Comparison of ENCODE assay signal across 13 cellular contexts in the genomic region with DNA sequence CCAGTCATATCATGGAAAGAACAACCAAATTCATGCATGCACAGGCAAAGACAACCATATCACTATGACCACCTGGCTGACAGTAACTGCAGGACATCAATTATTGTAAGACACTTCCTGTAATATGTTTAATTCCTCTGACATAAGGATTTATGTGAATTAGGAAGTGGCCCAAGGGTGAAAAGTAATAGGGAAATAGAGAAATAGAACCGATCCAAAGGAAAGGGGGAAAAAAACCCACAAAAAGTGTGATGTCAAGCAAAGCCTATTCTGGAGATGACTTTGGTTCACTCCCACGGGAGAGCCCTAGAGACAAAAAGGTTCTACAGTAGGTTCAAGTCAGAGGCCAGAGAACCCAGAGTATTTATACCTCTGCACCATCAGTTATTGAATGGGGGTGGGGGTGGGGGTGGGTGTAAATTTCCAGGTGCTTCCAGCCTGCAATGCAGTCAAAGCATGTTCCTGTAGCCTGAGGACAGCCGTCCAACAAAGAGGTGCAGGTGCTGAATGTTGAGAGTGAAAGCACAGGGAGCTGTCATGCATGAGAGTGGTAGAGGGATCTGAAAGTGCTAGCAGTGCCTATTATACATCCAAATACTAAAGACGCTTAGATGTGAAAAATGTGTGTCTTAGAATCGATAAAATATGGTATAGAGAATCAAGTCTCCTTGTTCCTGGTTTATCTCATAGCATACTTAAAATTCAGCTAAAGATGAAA.
DNase-seq lines count a peak whose midpoint lies in the region; ATAC-seq and TF ChIP-seq lines count a peak whose summit lies in the region.
"Had no signal": no experiment of that assay in that cellular context is flagged by ENCODE, and none has a peak within 500 bp of the region (broad histone marks: within the 10 kb centered on the region; RNA-seq: fewer than 3 reads in every experiment).

No MANE protein-coding gene starts in this region.

- ATAC-seq in GM19395 (IDR thresholded peaks at IDR 0.05; ENCODE audit: unreplicated experiment) (peak; percentile 89), HG02870 (IDR thresholded peaks at IDR 0.05; ENCODE audit: unreplicated experiment) (peak; percentile 86), HG03575 (IDR thresholded peaks at IDR 0.05; ENCODE audit: extremely low read depth, insufficient number of reproducible peaks, low FRiP score, unreplicated experiment) (peak; percentile 88), SK-N-SH treated with all-trans-retinoic acid at 6 μM for 48 hours (no peak)

- CTCF ChIA-PET in activated naive CD4-positive, alpha-beta T cell treated with anti-CD3 and anti-CD28 coated beads, Interleukin-2, amount 10 ng/mL, durations not matched to agents 7 days and 5 days (lab: Charles Lee): no interaction called here

- no peak overlapping the region for H3K4me3 Mint-ChIP-seq in activated naive CD4-positive, alpha-beta T cell treated with anti-CD3 and anti-CD28 coated beads, Interleukin-2, amount 10 ng/mL, durations not matched to agents 7 days and 5 days
- H3K4me3 Mint-ChIP-seq: H9, neural progenitor cell had no signal

- no peak for TF ChIP-seq CTCF in GM13977 (IDR thresholded peaks at IDR 0.05; ENCODE audit: extremely low read depth, insufficient read depth, missing control alignments)

- no peak overlapping the region for H3K27ac Mint-ChIP-seq in activated naive CD4-positive, alpha-beta T cell treated with anti-CD3 and anti-CD28 coated beads, Interleukin-2, amount 10 ng/mL, durations not matched to agents 7 days and 5 days
- H3K27ac Mint-ChIP-seq: H9, neural progenitor cell had no signal

- in situ Hi-C loops in GM13977 (cut with MboI; ENCODE audit: low pct_unique_long_range_greater_than_20kb, low sequenced_read_pairs, unreplicated experiment): no loop called here

- no peaks in the 10 kb centered on the region for H3K36me3 Mint-ChIP-seq in activated naive CD4-positive, alpha-beta T cell treated with anti-CD3 and anti-CD28 coated beads, Interleukin-2, amount 10 ng/mL, durations not matched to agents 7 days and 5 days

- DNase-seq in GM13977 (ENCODE audit: low spot score) (peak; percentile 43), NCI-H1105 treated with DMSO at 0.1 percent for 48 hours (lab: John Stamatoyannopoulos, UW) (no peak), NCI-H526 treated with DMSO at 0.1 percent for 48 hours (lab: John Stamatoyannopoulos, UW) (no peak)
- DNase-seq in activated naive CD4-positive, alpha-beta T cell treated with anti-CD3 and anti-CD28 coated beads, Interleukin-2, amount 10 ng/mL, durations not matched to agents 7 days and 5 days: no peak
- DNase-seq: anterior cingulate cortex, H9, NCI-H187, SIG-M5 had no signal

- peaks cover 4% of the 10 kb centered on the region for H3K27me3 Mint-ChIP-seq in activated naive CD4-positive, alpha-beta T cell treated with anti-CD3 and anti-CD28 coated beads, Interleukin-2, amount 10 ng/mL, durations not matched to agents 7 days and 5 days

- no peaks in the 10 kb centered on the region for H3K9me3 Mint-ChIP-seq in activated naive CD4-positive, alpha-beta T cell treated with anti-CD3 and anti-CD28 coated beads, Interleukin-2, amount 10 ng/mL, durations not matched to agents 7 days and 5 days

- no peaks in the 10 kb centered on the region for H3K4me1 Mint-ChIP-seq in activated naive CD4-positive, alpha-beta T cell treated with anti-CD3 and anti-CD28 coated beads, Interleukin-2, amount 10 ng/mL, durations not matched to agents 7 days and 5 days
- H3K4me1 Mint-ChIP-seq: H9, neural progenitor cell had no signal

TF ChIP-seq in SK-N-SH treated with all-trans-retinoic acid at 6 μM for 48 hours, 23 proteins besides CTCF, POLR2A, EP300 and RAD21:
- TF ChIP-seq RARB (CRISPR knock-in tag; IDR thresholded peaks at IDR 0.05): no peak
- TF ChIP-seq BACH2 (CRISPR knock-in tag; IDR thresholded peaks at IDR 0.05; ENCODE audit: borderline replicate concordance): no peak
- TF ChIP-seq ZNF70 (CRISPR knock-in tag; IDR thresholded peaks at IDR 0.05): no peak
- TF ChIP-seq ZC3H10 (CRISPR knock-in tag; IDR thresholded peaks at IDR 0.05): no peak
- no peak for TF ChIP-seq GLIS3 (CRISPR knock-in tag; IDR thresholded peaks at IDR 0.05)
- no peak for TF ChIP-seq OSR1 (CRISPR knock-in tag; IDR thresholded peaks at IDR 0.05)
- TF ChIP-seq, protein P1, sequence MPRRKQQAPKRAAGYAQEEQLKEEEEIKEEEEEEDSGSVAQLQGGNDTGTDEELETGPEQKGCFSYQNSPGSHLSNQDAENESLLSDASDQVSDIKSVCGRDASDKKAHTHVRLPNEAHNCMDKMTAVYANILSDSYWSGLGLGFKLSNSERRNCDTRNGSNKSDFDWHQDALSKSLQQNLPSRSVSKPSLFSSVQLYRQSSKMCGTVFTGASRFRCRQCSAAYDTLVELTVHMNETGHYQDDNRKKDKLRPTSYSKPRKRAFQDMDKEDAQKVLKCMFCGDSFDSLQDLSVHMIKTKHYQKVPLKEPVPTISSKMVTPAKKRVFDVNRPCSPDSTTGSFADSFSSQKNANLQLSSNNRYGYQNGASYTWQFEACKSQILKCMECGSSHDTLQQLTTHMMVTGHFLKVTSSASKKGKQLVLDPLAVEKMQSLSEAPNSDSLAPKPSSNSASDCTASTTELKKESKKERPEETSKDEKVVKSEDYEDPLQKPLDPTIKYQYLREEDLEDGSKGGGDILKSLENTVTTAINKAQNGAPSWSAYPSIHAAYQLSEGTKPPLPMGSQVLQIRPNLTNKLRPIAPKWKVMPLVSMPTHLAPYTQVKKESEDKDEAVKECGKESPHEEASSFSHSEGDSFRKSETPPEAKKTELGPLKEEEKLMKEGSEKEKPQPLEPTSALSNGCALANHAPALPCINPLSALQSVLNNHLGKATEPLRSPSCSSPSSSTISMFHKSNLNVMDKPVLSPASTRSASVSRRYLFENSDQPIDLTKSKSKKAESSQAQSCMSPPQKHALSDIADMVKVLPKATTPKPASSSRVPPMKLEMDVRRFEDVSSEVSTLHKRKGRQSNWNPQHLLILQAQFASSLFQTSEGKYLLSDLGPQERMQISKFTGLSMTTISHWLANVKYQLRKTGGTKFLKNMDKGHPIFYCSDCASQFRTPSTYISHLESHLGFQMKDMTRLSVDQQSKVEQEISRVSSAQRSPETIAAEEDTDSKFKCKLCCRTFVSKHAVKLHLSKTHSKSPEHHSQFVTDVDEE (CRISPR knock-in tag; IDR thresholded peaks at IDR 0.05): no peak
- TF ChIP-seq CSDC2 (CRISPR knock-in tag; IDR thresholded peaks at IDR 0.05): no peak
- no peak for TF ChIP-seq ZFP30 (CRISPR knock-in tag; IDR thresholded peaks at IDR 0.05)
- no peak for TF ChIP-seq ESRRG (CRISPR knock-in tag; IDR thresholded peaks at IDR 0.05)
- no peak for TF ChIP-seq ARNTL (CRISPR knock-in tag; IDR thresholded peaks at IDR 0.05; ENCODE audit: borderline replicate concordance, low read depth)
- TF ChIP-seq, protein P2, sequence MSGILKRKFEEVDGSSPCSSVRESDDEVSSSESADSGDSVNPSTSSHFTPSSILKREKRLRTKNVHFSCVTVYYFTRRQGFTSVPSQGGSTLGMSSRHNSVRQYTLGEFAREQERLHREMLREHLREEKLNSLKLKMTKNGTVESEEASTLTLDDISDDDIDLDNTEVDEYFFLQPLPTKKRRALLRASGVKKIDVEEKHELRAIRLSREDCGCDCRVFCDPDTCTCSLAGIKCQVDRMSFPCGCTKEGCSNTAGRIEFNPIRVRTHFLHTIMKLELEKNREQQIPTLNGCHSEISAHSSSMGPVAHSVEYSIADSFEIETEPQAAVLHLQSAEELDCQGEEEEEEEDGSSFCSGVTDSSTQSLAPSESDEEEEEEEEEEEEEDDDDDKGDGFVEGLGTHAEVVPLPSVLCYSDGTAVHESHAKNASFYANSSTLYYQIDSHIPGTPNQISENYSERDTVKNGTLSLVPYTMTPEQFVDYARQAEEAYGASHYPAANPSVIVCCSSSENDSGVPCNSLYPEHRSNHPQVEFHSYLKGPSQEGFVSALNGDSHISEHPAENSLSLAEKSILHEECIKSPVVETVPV (CRISPR knock-in tag; IDR thresholded peaks at IDR 0.05): no peak
- TF ChIP-seq, protein P3, sequence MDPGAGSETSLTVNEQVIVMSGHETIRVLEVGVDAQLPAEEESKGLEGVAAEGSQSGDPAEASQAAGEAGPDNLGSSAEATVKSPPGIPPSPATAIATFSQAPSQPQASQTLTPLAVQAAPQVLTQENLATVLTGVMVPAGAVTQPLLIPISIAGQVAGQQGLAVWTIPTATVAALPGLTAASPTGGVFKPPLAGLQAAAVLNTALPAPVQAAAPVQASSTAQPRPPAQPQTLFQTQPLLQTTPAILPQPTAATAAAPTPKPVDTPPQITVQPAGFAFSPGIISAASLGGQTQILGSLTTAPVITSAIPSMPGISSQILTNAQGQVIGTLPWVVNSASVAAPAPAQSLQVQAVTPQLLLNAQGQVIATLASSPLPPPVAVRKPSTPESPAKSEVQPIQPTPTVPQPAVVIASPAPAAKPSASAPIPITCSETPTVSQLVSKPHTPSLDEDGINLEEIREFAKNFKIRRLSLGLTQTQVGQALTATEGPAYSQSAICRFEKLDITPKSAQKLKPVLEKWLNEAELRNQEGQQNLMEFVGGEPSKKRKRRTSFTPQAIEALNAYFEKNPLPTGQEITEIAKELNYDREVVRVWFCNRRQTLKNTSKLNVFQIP (CRISPR knock-in tag; IDR thresholded peaks at IDR 0.05; ENCODE audit: borderline replicate concordance, low read depth): no peak
- TF ChIP-seq, protein P4, sequence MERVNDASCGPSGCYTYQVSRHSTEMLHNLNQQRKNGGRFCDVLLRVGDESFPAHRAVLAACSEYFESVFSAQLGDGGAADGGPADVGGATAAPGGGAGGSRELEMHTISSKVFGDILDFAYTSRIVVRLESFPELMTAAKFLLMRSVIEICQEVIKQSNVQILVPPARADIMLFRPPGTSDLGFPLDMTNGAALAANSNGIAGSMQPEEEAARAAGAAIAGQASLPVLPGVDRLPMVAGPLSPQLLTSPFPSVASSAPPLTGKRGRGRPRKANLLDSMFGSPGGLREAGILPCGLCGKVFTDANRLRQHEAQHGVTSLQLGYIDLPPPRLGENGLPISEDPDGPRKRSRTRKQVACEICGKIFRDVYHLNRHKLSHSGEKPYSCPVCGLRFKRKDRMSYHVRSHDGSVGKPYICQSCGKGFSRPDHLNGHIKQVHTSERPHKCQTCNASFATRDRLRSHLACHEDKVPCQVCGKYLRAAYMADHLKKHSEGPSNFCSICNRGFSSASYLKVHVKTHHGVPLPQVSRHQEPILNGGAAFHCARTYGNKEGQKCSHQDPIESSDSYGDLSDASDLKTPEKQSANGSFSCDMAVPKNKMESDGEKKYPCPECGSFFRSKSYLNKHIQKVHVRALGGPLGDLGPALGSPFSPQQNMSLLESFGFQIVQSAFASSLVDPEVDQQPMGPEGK (CRISPR knock-in tag; IDR thresholded peaks at IDR 0.05; ENCODE audit: borderline replicate concordance): no peak
- no peak for TF ChIP-seq SNAI2 (CRISPR knock-in tag; IDR thresholded peaks at IDR 0.05)
TF ChIP-seq in SK-N-SH treated with all-trans-retinoic acid at 6 μM for 48 hours: peak in this region for 0.
